21 cellular contexts compared by ENCODE assay signal in genomic region chr19:45056831-45057230, GRCh38. TPM values are rescaled to one million over a fixed set of nuclear protein-coding genes. Genes with fewer than 3 reads are reported as not detected.
A peak's percentile ranks its signal among the peaks of the same experiment; 100 is the strongest.
DNase-seq lines count a peak whose midpoint lies in the region; ATAC-seq and TF ChIP-seq lines count a peak whose summit lies in the region.
"Had no signal": no experiment of that assay in that cellular context is flagged by ENCODE, and none has a peak within 500 bp of the region (broad histone marks: within the 10 kb centered on the region; RNA-seq: fewer than 3 reads in every experiment).

No MANE protein-coding gene starts in this region.

- TF ChIP-seq CTCF in DOHH2 (IDR thresholded peaks at IDR 0.05; ENCODE audit: low read depth, low read length, poor library complexity, severe bottlenecking) (no peak), SU-DHL-6 (IDR thresholded peaks at IDR 0.05; ENCODE audit: insufficient read depth, low read length, poor library complexity, severe bottlenecking) (no peak)

- peak overlapping the region in 1 of 8 donors; percentile 17 for H3K4me3 Mint-ChIP-seq in naive B cell

- no peaks in the 10 kb centered on the region for H3K27me3 Mint-ChIP-seq in naive B cell

- H3K9me2 ChIP-seq in DOHH2 (replicated peaks; ENCODE audit: control insufficient read depth, low read length) (no peaks in the 10 kb centered on the region), SU-DHL-6 (replicated peaks; ENCODE audit: insufficient read depth, low read length) (no peaks in the 10 kb centered on the region)

- H3K9me3 ChIP-seq in DOHH2 (ENCODE audit: control insufficient read depth, insufficient read depth, low read length) (no peaks in the 10 kb centered on the region), SU-DHL-6 (ENCODE audit: insufficient read depth, low read length) (no peaks in the 10 kb centered on the region)

- no peak overlapping the region for H3K9ac ChIP-seq in SU-DHL-6 (ENCODE audit: low read length)
- H3K9ac ChIP-seq: GM23248 had no signal

- H3K4me3 ChIP-seq in DOHH2 (ENCODE audit: low read length): no peak overlapping the region
- no peak overlapping the region for H3K4me3 ChIP-seq in SU-DHL-6 (ENCODE audit: insufficient read depth, low read length, poor library complexity, severe bottlenecking)
- H3K4me3 ChIP-seq: GM23248 had no signal

- H3K4me1 ChIP-seq in DOHH2 (ENCODE audit: control insufficient read depth, low read length): peaks cover 38% of the 10 kb centered on the region

- H3K27ac ChIP-seq in DOHH2 (ENCODE audit: low read depth, low read length) (peak overlapping the region; percentile 47), SU-DHL-6 (ENCODE audit: low read depth, low read length) (peak overlapping the region; percentile 38)
- H3K27ac ChIP-seq: GM23248 had no signal

- H3K79me2 ChIP-seq in DOHH2 (ENCODE audit: control insufficient read depth, low read length) (peaks cover 49% of the 10 kb centered on the region), SU-DHL-6 (ENCODE audit: insufficient read depth, low read length) (peaks cover 11% of the 10 kb centered on the region)

- ATAC-seq in naive B cell (ENCODE audit: low read depth in 2 of 2): no peak
- ATAC-seq: SK-N-SH treated with all-trans-retinoic acid at 6 μM for 48 hours had no signal

- H3K4me2 ChIP-seq in DOHH2 (ENCODE audit: low read length) (no peak overlapping the region), SU-DHL-6 (ENCODE audit: low read depth, low read length, poor library complexity, severe bottlenecking) (no peak overlapping the region)

- DNase-seq in MV-4-11 (lab: John Stamatoyannopoulos, UW) (peak; percentile 85), naive B cell (no peak), DMS53 (lab: John Stamatoyannopoulos, UW) (no peak), NCI-H2227 (lab: John Stamatoyannopoulos, UW; ENCODE audit: unreplicated experiment) (no peak), mucosa of gallbladder (ENCODE audit: low spot score) (no peak)
- DNase-seq: C1 segment of cervical spinal cord, DND-41, GM23248, HCEC 1CT, MM.1S, NCI-H1417, NCI-H187, NCI-H2107, NCI-H2227 treated with DMSO at 0.1 percent for 48 hours, NCI-H524, SHP77 treated with DMSO at 0.1 percent for 48 hours, T-helper 1 cell had no signal

- H3K36me3 Mint-ChIP-seq in naive B cell: peaks cover 10 to 54% of the 10 kb centered on the region in 2 donors

- H3K27ac Mint-ChIP-seq in naive B cell: peak overlapping the region in 4 of 6 donors; percentile 28 to 86 (median 59)

- no peak overlapping the region for H2AFZ ChIP-seq in SU-DHL-6 (ENCODE audit: low read depth, low read length, severe bottlenecking)
- H2AFZ ChIP-seq: GM23248 had no signal

- no peaks in the 10 kb centered on the region for H3K27me3 ChIP-seq in DOHH2 (ENCODE audit: control insufficient read depth, low read length)
- no peaks in the 10 kb centered on the region for H3K27me3 ChIP-seq in SU-DHL-6 (ENCODE audit: low read length)

- peaks cover 3% of the 10 kb centered on the region for H4K20me1 ChIP-seq in DOHH2 (ENCODE audit: control insufficient read depth, insufficient read depth, low read depth, low read length)
- H4K20me1 ChIP-seq in SU-DHL-6 (ENCODE audit: low read depth, low read length): no peaks in the 10 kb centered on the region

- H3K9me3 Mint-ChIP-seq in naive B cell: no peaks in the 10 kb centered on the region

- peaks cover 3% of the 10 kb centered on the region; the same call in 1 of the 2 replicates for H3F3A ChIP-seq in DOHH2 (ENCODE audit: control insufficient read depth, insufficient read depth)
- H3F3A ChIP-seq in SU-DHL-6 (ENCODE audit: insufficient read depth): no peaks in the 10 kb centered on the region

- H3K4me1 Mint-ChIP-seq in naive B cell: peaks cover 50 to 63% (median 54%) of the 10 kb centered on the region in 3 donors

- H3K36me3 ChIP-seq in DOHH2 (ENCODE audit: control insufficient read depth, low read length) (peaks cover 92% of the 10 kb centered on the region), SU-DHL-6 (ENCODE audit: low read length) (peaks cover 7% of the 10 kb centered on the region; the same call in 1 of the 2 replicates)

RNA-seq across cellular contexts. Expression of gene CLASRP, which starts 18.0 kb away (rescaled TPM):
- polyA plus RNA-seq in naive B cell (ENCODE audit: low read depth in 6 of 6): 10 to 100 TPM in 2 of 6 donors, 1 to 10 TPM in 4; 6.5 to 30.2 (median 9.7) TPM
- 101 TPM for total RNA-seq in mucosa of gallbladder

RNA-seq across cellular contexts. Expression of gene ZNF296, which starts 19.4 kb away (rescaled TPM):
- 10 to 100 TPM in 5 of 6 donors, 1 to 10 TPM in 1; 7.2 to 35.9 (median 13.7) TPM for polyA plus RNA-seq in naive B cell (ENCODE audit: low read depth in 6 of 6)
- total RNA-seq in mucosa of gallbladder: 2.3 TPM
- total RNA-seq: GM23248, LHCN-M2 had no signal
- polyA plus RNA-seq: GM23248 had no signal

RNA-seq across cellular contexts. Expression of gene GEMIN7, which starts 22.2 kb away (rescaled TPM):
- 100 to 1,000 TPM in 4 of 6 donors, 10 to 100 TPM in 2; 86.8 to 138 (median 102) TPM for polyA plus RNA-seq in naive B cell (ENCODE audit: low read depth in 6 of 6)
- total RNA-seq in mucosa of gallbladder: 25.2 TPM

RNA-seq across cellular contexts. Expression of gene PPP1R37, which starts 36.1 kb away (rescaled TPM):
- polyA plus RNA-seq in naive B cell (ENCODE audit: low read depth in 6 of 6): 1 to 10 TPM in 1 of 6 donors, under 1 TPM in 4, not detected in 1; 0.20 to 1.4 (median 0.32) TPM
- total RNA-seq in mucosa of gallbladder: 83.4 TPM

RNA-seq across cellular contexts. Expression of gene RELB, which starts 55.6 kb away (rescaled TPM):
- 10 to 100 TPM; 29.8 to 72.6 (median 64.7) TPM for polyA plus RNA-seq in naive B cell (ENCODE audit: low read depth in 6 of 6)
- 12.2 TPM for total RNA-seq in mucosa of gallbladder
